Comparison of ENCODE assay signal across 1 cellular context in the genomic region with DNA sequence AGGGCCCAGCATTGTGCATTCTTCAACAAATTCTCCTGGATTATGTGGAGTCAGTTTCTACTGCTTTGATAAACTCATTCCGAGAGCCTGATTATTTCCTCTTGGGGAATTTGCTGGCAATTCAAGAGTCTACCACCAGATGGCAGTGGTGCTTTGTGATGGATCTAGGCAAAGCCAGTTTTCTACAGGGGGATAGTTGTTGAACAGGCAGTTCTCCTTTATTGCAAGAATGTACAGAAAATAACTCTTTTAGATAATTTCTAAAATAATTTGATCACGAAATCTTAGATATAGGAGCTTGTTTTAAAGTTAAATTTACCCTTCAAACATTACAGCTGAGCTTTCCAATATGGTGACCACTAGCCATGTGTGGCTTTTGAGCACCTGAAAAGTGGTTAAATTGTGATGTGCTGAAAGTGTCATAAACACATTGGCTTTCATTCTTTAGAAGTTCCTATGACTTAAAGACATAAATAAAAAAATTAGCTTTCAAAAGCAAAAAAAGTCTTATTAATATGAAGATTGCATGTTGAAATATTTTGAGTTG.
TF ChIP-seq lines count a peak whose summit lies in the region.

No MANE protein-coding gene starts in this region.

TF ChIP-seq in HepG2, 621 proteins besides CTCF, POLR2A, EP300 and RAD21 (continued from another document and continues in another):
- 0 out of 2 replicates have a peak, but pooled peaks have one; percentile 55 for TF ChIP-seq PRDM10 (CRISPR knock-in tag; IDR thresholded peaks at IDR 0.05; ENCODE audit: low read depth)
- TF ChIP-seq MYNN (CRISPR knock-in tag; IDR thresholded peaks at IDR 0.05; ENCODE audit: low read depth), result no peak
- TF ChIP-seq GATAD2A (CRISPR knock-in tag; IDR thresholded peaks at IDR 0.05), result peak; percentile 45; the same call in 1 of the 2 replicates
- TF ChIP-seq ELF3 (CRISPR knock-in tag; IDR thresholded peaks at IDR 0.05), result peak; percentile 54
- TF ChIP-seq RFX5 (IDR thresholded peaks at IDR 0.05; ENCODE audit: low read depth, low read length), result no peak
- 0 out of 2 replicates have a peak, but pooled peaks have one; percentile 71 for TF ChIP-seq TOE1 (CRISPR knock-in tag; IDR thresholded peaks at IDR 0.05)
- 0 out of 2 replicates have a peak, but pooled peaks have one; percentile 39 for TF ChIP-seq ZBTB7B (CRISPR knock-in tag; IDR thresholded peaks at IDR 0.05)
- 0 out of 2 replicates have a peak, but pooled peaks have one; percentile 43 for TF ChIP-seq MIER3 (CRISPR knock-in tag; IDR thresholded peaks at IDR 0.05; ENCODE audit: borderline replicate concordance)
- peak; percentile 69; the same call in 1 of the 2 replicates for TF ChIP-seq ZNF331 (CRISPR knock-in tag; IDR thresholded peaks at IDR 0.05)
- TF ChIP-seq ZNF614 (CRISPR knock-in tag; IDR thresholded peaks at IDR 0.05; ENCODE audit: borderline replicate concordance), result 0 out of 2 replicates have a peak, but pooled peaks have one; percentile 50
- TF ChIP-seq KLF16 (CRISPR knock-in tag; IDR thresholded peaks at IDR 0.05), result peak in 1 of 2 experiments; percentile 46; a peak in 1 of 4 replicates
- TF ChIP-seq THAP7 (CRISPR knock-in tag; IDR thresholded peaks at IDR 0.05), result no peak
- 0 out of 2 replicates have a peak, but pooled peaks have one; percentile 35 for TF ChIP-seq TSC22D2 (CRISPR knock-in tag; IDR thresholded peaks at IDR 0.05; ENCODE audit: borderline replicate concordance)
- peak; percentile 99 for TF ChIP-seq ZNF792 (CRISPR knock-in tag; IDR thresholded peaks at IDR 0.05)
- TF ChIP-seq KAT8 (CRISPR knock-in tag; IDR thresholded peaks at IDR 0.05), result peak; percentile 68; the same call in 1 of the 2 replicates
- TF ChIP-seq, protein P1, sequence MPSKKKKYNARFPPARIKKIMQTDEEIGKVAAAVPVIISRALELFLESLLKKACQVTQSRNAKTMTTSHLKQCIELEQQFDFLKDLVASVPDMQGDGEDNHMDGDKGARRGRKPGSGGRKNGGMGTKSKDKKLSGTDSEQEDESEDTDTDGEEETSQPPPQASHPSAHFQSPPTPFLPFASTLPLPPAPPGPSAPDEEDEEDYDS (CRISPR knock-in tag; IDR thresholded peaks at IDR 0.05), result 0 out of 2 replicates have a peak, but pooled peaks have one; percentile 50
- TF ChIP-seq, protein P2, sequence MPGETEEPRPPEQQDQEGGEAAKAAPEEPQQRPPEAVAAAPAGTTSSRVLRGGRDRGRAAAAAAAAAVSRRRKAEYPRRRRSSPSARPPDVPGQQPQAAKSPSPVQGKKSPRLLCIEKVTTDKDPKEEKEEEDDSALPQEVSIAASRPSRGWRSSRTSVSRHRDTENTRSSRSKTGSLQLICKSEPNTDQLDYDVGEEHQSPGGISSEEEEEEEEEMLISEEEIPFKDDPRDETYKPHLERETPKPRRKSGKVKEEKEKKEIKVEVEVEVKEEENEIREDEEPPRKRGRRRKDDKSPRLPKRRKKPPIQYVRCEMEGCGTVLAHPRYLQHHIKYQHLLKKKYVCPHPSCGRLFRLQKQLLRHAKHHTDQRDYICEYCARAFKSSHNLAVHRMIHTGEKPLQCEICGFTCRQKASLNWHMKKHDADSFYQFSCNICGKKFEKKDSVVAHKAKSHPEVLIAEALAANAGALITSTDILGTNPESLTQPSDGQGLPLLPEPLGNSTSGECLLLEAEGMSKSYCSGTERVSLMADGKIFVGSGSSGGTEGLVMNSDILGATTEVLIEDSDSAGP (CRISPR knock-in tag; IDR thresholded peaks at IDR 0.05; ENCODE audit: borderline replicate concordance), result no peak
- 0 out of 2 replicates have a peak, but pooled peaks have one; percentile 16 for TF ChIP-seq ETV5 (CRISPR knock-in tag; IDR thresholded peaks at IDR 0.05; ENCODE audit: borderline replicate concordance)
- TF ChIP-seq SOX13 (IDR thresholded peaks at IDR 0.05), result no peak
- TF ChIP-seq SOX13 (CRISPR knock-in tag; conservative IDR thresholded peaks at IDR 0.05 in 1 of 2, IDR thresholded peaks at IDR 0.05 in 1 of 2), result peak in 1 of 2 experiments; percentile 14; a peak in 1 of 4 replicates
- peak; percentile 55; the same call in 1 of the 2 replicates for TF ChIP-seq THRA (CRISPR knock-in tag; IDR thresholded peaks at IDR 0.05; ENCODE audit: borderline replicate concordance)
- no peak; the same call in 2 of the 3 replicates for TF ChIP-seq MXI1 (IDR thresholded peaks at IDR 0.05; ENCODE audit: borderline replicate concordance, low read depth, low read length)
- peak; percentile 84 for TF ChIP-seq TEAD3 (CRISPR knock-in tag; optimal IDR thresholded peaks at IDR 0.05; ENCODE audit: borderline replicate concordance)
- 0 out of 2 replicates have a peak, but pooled peaks have one; percentile 25 for TF ChIP-seq DDIT3 (CRISPR knock-in tag; IDR thresholded peaks at IDR 0.05)
- 0 out of 2 replicates have a peak, but pooled peaks have one; percentile 31 for TF ChIP-seq SP140L (CRISPR knock-in tag; IDR thresholded peaks at IDR 0.05; ENCODE audit: borderline replicate concordance)
- peak; percentile 78; the same call in 1 of the 2 replicates for TF ChIP-seq ZNF124 (CRISPR knock-in tag; IDR thresholded peaks at IDR 0.05)
- TF ChIP-seq YEATS2 (CRISPR knock-in tag; IDR thresholded peaks at IDR 0.05; ENCODE audit: borderline replicate concordance), result 0 out of 2 replicates have a peak, but pooled peaks have one; percentile 37
- TF ChIP-seq RXRB (CRISPR knock-in tag; IDR thresholded peaks at IDR 0.05; ENCODE audit: borderline replicate concordance), result 0 out of 2 replicates have a peak, but pooled peaks have one; percentile 44
- TF ChIP-seq, protein P3, sequence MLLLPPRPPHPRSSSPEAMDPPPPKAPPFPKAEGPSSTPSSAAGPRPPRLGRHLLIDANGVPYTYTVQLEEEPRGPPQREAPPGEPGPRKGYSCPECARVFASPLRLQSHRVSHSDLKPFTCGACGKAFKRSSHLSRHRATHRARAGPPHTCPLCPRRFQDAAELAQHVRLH (CRISPR knock-in tag; IDR thresholded peaks at IDR 0.05; ENCODE audit: borderline replicate concordance, low read depth), result peak; percentile 58; the same call in 1 of the 2 replicates
- TF ChIP-seq ARID3A (IDR thresholded peaks at IDR 0.05; ENCODE audit: low read depth, low read length), result peak; percentile 61; the same call in 1 of the 2 replicates
- TF ChIP-seq IKZF5 (CRISPR knock-in tag; IDR thresholded peaks at IDR 0.05), result peak; percentile 60; the same call in 1 of the 2 replicates
- TF ChIP-seq ASH2L (IDR thresholded peaks at IDR 0.05; ENCODE audit: insufficient read length, low read depth, low read length), result peak; percentile 26
- TF ChIP-seq ZSCAN9 (CRISPR knock-in tag; IDR thresholded peaks at IDR 0.05; ENCODE audit: borderline replicate concordance), result peak; percentile 75; the same call in 1 of the 2 replicates
- TF ChIP-seq GATAD1 (CRISPR knock-in tag; IDR thresholded peaks at IDR 0.05), result peak; percentile 34; the same call in 1 of the 2 replicates
- TF ChIP-seq SMAD3 (CRISPR knock-in tag; IDR thresholded peaks at IDR 0.05), result 0 out of 2 replicates have a peak, but pooled peaks have one; percentile 56
- TF ChIP-seq CCDC6 (CRISPR knock-in tag; IDR thresholded peaks at IDR 0.05), result no peak
- no peak for TF ChIP-seq ZFP62 (CRISPR knock-in tag; IDR thresholded peaks at IDR 0.05)
- peak; percentile 69; the same call in 1 of the 2 replicates for TF ChIP-seq ZKSCAN8 (CRISPR knock-in tag; IDR thresholded peaks at IDR 0.05; ENCODE audit: borderline replicate concordance)
- 0 out of 2 replicates have a peak, but pooled peaks have one; percentile 12 for TF ChIP-seq RARA (CRISPR knock-in tag; IDR thresholded peaks at IDR 0.05)
- TF ChIP-seq STAG1 (CRISPR knock-in tag; IDR thresholded peaks at IDR 0.05), result peak; percentile 97
- TF ChIP-seq ELF1 (CRISPR knock-in tag; IDR thresholded peaks at IDR 0.05), result 0 out of 2 replicates have a peak, but pooled peaks have one; percentile 18
- TF ChIP-seq KDM3A (CRISPR knock-in tag; IDR thresholded peaks at IDR 0.05; ENCODE audit: low read depth), result 0 out of 2 replicates have a peak, but pooled peaks have one; percentile 68
- TF ChIP-seq ZBTB44 (CRISPR knock-in tag; IDR thresholded peaks at IDR 0.05), result peak; percentile 32; the same call in 1 of the 2 replicates
- no peak for TF ChIP-seq PRPF4 (IDR thresholded peaks at IDR 0.05; ENCODE audit: low read depth, low read length, poor library complexity, severe bottlenecking)
- TF ChIP-seq HOMEZ (CRISPR knock-in tag; IDR thresholded peaks at IDR 0.05; ENCODE audit: low read depth), result no peak
